11 cellular contexts compared by ENCODE assay signal in genomic region chr5:126368239-126368812, GRCh38. TPM values are rescaled to one million over a fixed set of nuclear protein-coding genes. Genes with fewer than 3 reads are reported as not detected.
DNase-seq lines count a peak whose midpoint lies in the region.
"Had no signal": no experiment of that assay in that cellular context is flagged by ENCODE, and none has a peak within 500 bp of the region (broad histone marks: within the 10 kb centered on the region; RNA-seq: fewer than 3 reads in every experiment).

No MANE protein-coding gene starts in this region.

- DNase-seq in NCI-H1417 (lab: John Stamatoyannopoulos, UW) (peak in 2 of 3 experiments; percentile 32 to 65), NCI-H1417 treated with DMSO at 0.1 percent for 48 hours (lab: John Stamatoyannopoulos, UW) (no peak), NCI-H69 (lab: John Stamatoyannopoulos, UW) (peak; percentile 94), iPS DF 19.7 (ENCODE audit: low read depth, low spot score) (peak; percentile 59), ureter (ENCODE audit: low spot score) (peak; percentile 81), COLO829 (ENCODE audit: low spot score) (no peak), posterior cingulate gyrus (no peak), NCI-H1048 (lab: John Stamatoyannopoulos, UW) (no peak)
- DNase-seq: NK-92 treated with Interleukin-12 subunit alpha and Interleukin-12 subunit beta, amount 100 ng/mL, for 24 hours; stimulated activated CD4-positive, alpha-beta T cell treated with anti-CD3 and anti-CD28 coated beads, Interleukin-1b, Interleukin-23, amount 100 ng/mL, for 48 hours; testis had no signal

- intact Hi-C loops in posterior cingulate gyrus (cut with DNase I) = no loop called here

RNA-seq across cellular contexts. Expression of gene GRAMD2B, which starts 54.9 kb away (rescaled TPM):
- total RNA-seq in ureter = 56.7 TPM

Comparison
In these comparisons a context has a peak if more than half of its experiments do, and no peak if none do; other contexts are left out.
1. DNase-seq: peak in NCI-H1417 (2 of 3), NCI-H69 (single experiment), iPS DF 19.7 (single experiment) and ureter (single experiment); none in NCI-H1417 treated with DMSO at 0.1 percent for 48 hours (single experiment), COLO829 (single experiment), posterior cingulate gyrus (0 of 10) and NCI-H1048 (single experiment).